15 cellular contexts compared by ENCODE assay signal in genomic region chr4:108991929-108992328, GRCh38.
A peak's percentile ranks its signal among the peaks of the same experiment; 100 is the strongest.
DNase-seq lines count a peak whose midpoint lies in the region; ATAC-seq, FAIRE-seq and TF ChIP-seq lines count a peak whose summit lies in the region.
"Had no signal": no experiment of that assay in that cellular context is flagged by ENCODE, and none has a peak within 500 bp of the region (broad histone marks: within the 10 kb centered on the region; RNA-seq: fewer than 3 reads in every experiment).

No MANE protein-coding gene starts in this region.

- H3K4me3 ChIP-seq in HFF-Myc (replicated peaks; ENCODE audit: low read depth, low read length): no peak overlapping the region
- no peak overlapping the region for H3K4me3 ChIP-seq in foreskin fibroblast (ENCODE audit: low read depth in 1 of 2, low read length in 2 of 2)

- DNase-seq in HFF-Myc (ENCODE audit: extremely low read depth, low read depth) (peak; percentile 54), amniotic epithelial cell (ENCODE audit: low read depth) (peak; percentile 88), foreskin fibroblast (peak; percentile 21 to 73), urothelium cell line (ENCODE audit: low spot score) (peak; percentile 51)
- DNase-seq in central memory CD4-positive, alpha-beta T cell: no peak
- DNase-seq: activated CD4-positive, alpha-beta T cell treated with anti-CD3 and anti-CD28 coated beads, Interleukin-2, amount 10 ng/mL, durations not matched to agents 7 days and 5 days; anterior cingulate cortex; Caco-2; NCI-H1105 treated with DMSO at 0.1 percent for 48 hours; NCI-H510A; occipital lobe; substantia nigra; T-helper 17 cell had no signal

- ATAC-seq in GM19455 (IDR thresholded peaks at IDR 0.05; ENCODE audit: unreplicated experiment) (no peak), GM21360 (IDR thresholded peaks at IDR 0.05; ENCODE audit: unreplicated experiment) (no peak)
- ATAC-seq: T-helper 17 cell had no signal

- TF ChIP-seq CTCF in HFF-Myc (IDR thresholded peaks at IDR 0.05; ENCODE audit: low read depth, low read length, missing control alignments): no peak
- no peak for TF ChIP-seq CTCF in foreskin fibroblast (IDR thresholded peaks at IDR 0.05; ENCODE audit: low read depth, low read length)

- no peak for FAIRE-seq in urothelium cell line (lab: Jason Lieb, UNC)
